ENCODE assay signal across 28 cellular contexts in genomic region chr1:43351421-43352350, GRCh38. TPM values are rescaled to one million over a fixed set of nuclear protein-coding genes. Genes with fewer than 3 reads are reported as not detected.
DNase-seq lines count a peak whose midpoint lies in the region; ATAC-seq, FAIRE-seq and TF ChIP-seq lines count a peak whose summit lies in the region.
"Had no signal": no experiment of that assay in that cellular context is flagged by ENCODE, and none has a peak within 500 bp of the region (broad histone marks: within the 10 kb centered on the region; RNA-seq: fewer than 3 reads in every experiment).

No MANE protein-coding gene starts in this region.

- TF ChIP-seq CTCF in activated CD8-positive, alpha-beta T cell treated with anti-CD3 and anti-CD28 coated beads for 36 hours (IDR thresholded peaks at IDR 0.05) = no peak
- no peak for TF ChIP-seq CTCF in pancreas (IDR thresholded peaks at IDR 0.05)

- H3K4me3 ChIP-seq in pancreas = no peak overlapping the region
- H3K4me3 ChIP-seq: HAP-1, SJSA1, spleen, uterus had no signal

- H3K9me3 Mint-ChIP-seq in activated CD8-positive, alpha-beta T cell treated with anti-CD3 and anti-CD28 coated beads for 36 hours = no peaks in the 10 kb centered on the region
- no peaks in the 10 kb centered on the region for H3K9me3 Mint-ChIP-seq in activated CD8-positive, alpha-beta T cell treated with anti-CD3 and anti-CD28 coated beads, Interleukin-2, amount 10 ng/mL, durations not matched to agents 7 days and 5 days (ENCODE audit: insufficient read depth)
- no peaks in the 10 kb centered on the region for H3K9me3 Mint-ChIP-seq in activated T-helper 17 cell treated with anti-CD3 and anti-CD28 coated beads, Interleukin-2, amount 50 U/mL, for 72 hours
- no peaks in the 10 kb centered on the region for H3K9me3 Mint-ChIP-seq in naive B cell
- H3K9me3 Mint-ChIP-seq: T-cell had no signal

- CTCF ChIA-PET in activated CD8-positive, alpha-beta T cell treated with anti-CD3 and anti-CD28 coated beads for 36 hours (lab: Charles Lee) = no interaction called here
- CTCF ChIA-PET in activated CD8-positive, alpha-beta T cell treated with anti-CD3 and anti-CD28 coated beads, Interleukin-2, amount 10 ng/mL, durations not matched to agents 7 days and 5 days (lab: Charles Lee) = interaction anchor here (0.8 kb wide), 1 partner anchor 17 kb away, joined by 4 read pairs; the partner anchor contains the start of gene ELOVL1

- H3K4me1 Mint-ChIP-seq in activated CD8-positive, alpha-beta T cell treated with anti-CD3 and anti-CD28 coated beads for 36 hours (ENCODE audit: low read depth) = peaks cover 10% of the 10 kb centered on the region
- peaks cover 17% of the 10 kb centered on the region for H3K4me1 Mint-ChIP-seq in activated CD8-positive, alpha-beta T cell treated with anti-CD3 and anti-CD28 coated beads, Interleukin-2, amount 10 ng/mL, durations not matched to agents 7 days and 5 days (ENCODE audit: low read depth)
- H3K4me1 Mint-ChIP-seq in activated T-helper 17 cell treated with anti-CD3 and anti-CD28 coated beads, Interleukin-2, amount 50 U/mL, for 72 hours = peaks cover 7% of the 10 kb centered on the region
- H3K4me1 Mint-ChIP-seq in naive B cell = peaks cover 7 to 19% (median 7%) of the 10 kb centered on the region in 3 donors

- H3K4me3 Mint-ChIP-seq in activated CD8-positive, alpha-beta T cell treated with anti-CD3 and anti-CD28 coated beads for 36 hours = no peak overlapping the region
- H3K4me3 Mint-ChIP-seq in activated CD8-positive, alpha-beta T cell treated with anti-CD3 and anti-CD28 coated beads, Interleukin-2, amount 10 ng/mL, durations not matched to agents 7 days and 5 days = no peak overlapping the region
- no peak overlapping the region for H3K4me3 Mint-ChIP-seq in activated T-helper 17 cell treated with anti-CD3 and anti-CD28 coated beads, Interleukin-2, amount 50 U/mL, for 72 hours
- peak overlapping the region in 1 of 8 donors; percentile 55 for H3K4me3 Mint-ChIP-seq in naive B cell
- H3K4me3 Mint-ChIP-seq: T-cell had no signal

- H3K27ac Mint-ChIP-seq in activated CD8-positive, alpha-beta T cell treated with anti-CD3 and anti-CD28 coated beads for 36 hours = peak overlapping the region; percentile 37
- H3K27ac Mint-ChIP-seq in activated CD8-positive, alpha-beta T cell treated with anti-CD3 and anti-CD28 coated beads, Interleukin-2, amount 10 ng/mL, durations not matched to agents 7 days and 5 days = no peak overlapping the region
- H3K27ac Mint-ChIP-seq in activated T-helper 17 cell treated with anti-CD3 and anti-CD28 coated beads, Interleukin-2, amount 50 U/mL, for 72 hours = peak overlapping the region; percentile 39
- H3K27ac Mint-ChIP-seq in naive B cell = peak overlapping the region in 4 of 6 donors; percentile 31 to 93 (median 83)

- H3K27ac ChIP-seq in substantia nigra (ENCODE audit: low read depth, low read length, poor library complexity, severe bottlenecking) (peak overlapping the region; percentile 37), pancreas (no peak overlapping the region)
- H3K27ac ChIP-seq: SJSA1, spleen, uterus had no signal

- no peak for DNase-seq in activated CD8-positive, alpha-beta T cell treated with anti-CD3 and anti-CD28 coated beads for 36 hours
- DNase-seq in activated CD8-positive, alpha-beta T cell treated with anti-CD3 and anti-CD28 coated beads, Interleukin-2, amount 10 ng/mL, durations not matched to agents 7 days and 5 days = no peak
- no peak for DNase-seq in naive B cell
- no peak for DNase-seq in substantia nigra (lab: John Stamatoyannopoulos, UW)
- DNase-seq in pancreas = no peak
- no peak for DNase-seq in stimulated activated CD4-positive, alpha-beta T cell treated with anti-CD3 and anti-CD28 coated beads, Interleukin-1b, Interleukin-23, amount 100 ng/mL, for 48 hours
- DNase-seq in NOMO-1 (lab: John Stamatoyannopoulos, UW; ENCODE audit: unreplicated experiment in 2 of 2) = no peak
- DNase-seq: activated CD4-positive, CD25-positive, alpha-beta regulatory T cell treated with anti-CD3 and anti-CD28 coated beads, Interleukin-2, amount 50 U/mL, for 72 hours; activated effector memory CD4-positive, alpha-beta T cell treated with anti-CD3 and anti-CD28 coated beads, Interleukin-2, amount 50 U/mL, for 16 hours; kidney; NCI-H1092 treated with DMSO at 0.1 percent for 48 hours; NCI-H187 treated with DMSO at 0.1 percent for 48 hours; NCI-H526 treated with DMSO at 0.1 percent for 48 hours; right cardiac atrium; spleen; stimulated activated CD4-positive, alpha-beta T cell treated with anti-CD3 and anti-CD28 coated beads, Interleukin-2, amount 100 ng/mL, for 48 hours; T-cell; uterus had no signal

- WGBS in pancreas, 2 donors = 85 to 92% methylated on average over 10 of the region's 10 CpGs

- H3K36me3 Mint-ChIP-seq in activated CD8-positive, alpha-beta T cell treated with anti-CD3 and anti-CD28 coated beads for 36 hours (ENCODE audit: low read depth) = no peaks in the 10 kb centered on the region
- H3K36me3 Mint-ChIP-seq in activated CD8-positive, alpha-beta T cell treated with anti-CD3 and anti-CD28 coated beads, Interleukin-2, amount 10 ng/mL, durations not matched to agents 7 days and 5 days (ENCODE audit: low read depth) = peaks cover 7% of the 10 kb centered on the region
- H3K36me3 Mint-ChIP-seq in activated T-helper 17 cell treated with anti-CD3 and anti-CD28 coated beads, Interleukin-2, amount 50 U/mL, for 72 hours (ENCODE audit: low read depth) = no peaks in the 10 kb centered on the region
- H3K36me3 Mint-ChIP-seq in naive B cell = no peaks in the 10 kb centered on the region

- no peaks in the 10 kb centered on the region for H3K36me3 ChIP-seq in pancreas
- H3K36me3 ChIP-seq: HAP-1, SJSA1, uterus had no signal

- POLR2A ChIA-PET in activated CD8-positive, alpha-beta T cell treated with anti-CD3 and anti-CD28 coated beads for 36 hours (lab: Charles Lee) = interaction anchor here (1.4 kb wide), 1 partner anchor 15 kb away, joined by 4 read pairs; no protein-coding TSS in a partner anchor
- POLR2A ChIA-PET in activated CD8-positive, alpha-beta T cell treated with anti-CD3 and anti-CD28 coated beads, Interleukin-2, amount 10 ng/mL, durations not matched to agents 7 days and 5 days (lab: Charles Lee) = no interaction called here

- no peaks in the 10 kb centered on the region for H3K27me3 ChIP-seq in pancreas
- H3K27me3 ChIP-seq: SJSA1, spleen, uterus had no signal

- ATAC-seq in activated CD8-positive, alpha-beta T cell treated with anti-CD3 and anti-CD28 coated beads for 36 hours = no peak
- no peak for ATAC-seq in activated CD8-positive, alpha-beta T cell treated with anti-CD3 and anti-CD28 coated beads, Interleukin-2, amount 10 ng/mL, durations not matched to agents 7 days and 5 days
- no peak for ATAC-seq in activated T-helper 17 cell treated with anti-CD3 and anti-CD28 coated beads, Interleukin-2, amount 50 U/mL, for 72 hours (replicated peaks)
- ATAC-seq in naive B cell (ENCODE audit: low read depth in 2 of 2) = no peak
- ATAC-seq in pancreas = no peak
- ATAC-seq: right cardiac atrium, T-cell had no signal

- H3K27me3 Mint-ChIP-seq in activated CD8-positive, alpha-beta T cell treated with anti-CD3 and anti-CD28 coated beads for 36 hours = no peaks in the 10 kb centered on the region
- no peaks in the 10 kb centered on the region for H3K27me3 Mint-ChIP-seq in activated CD8-positive, alpha-beta T cell treated with anti-CD3 and anti-CD28 coated beads, Interleukin-2, amount 10 ng/mL, durations not matched to agents 7 days and 5 days (ENCODE audit: low read depth)
- H3K27me3 Mint-ChIP-seq in activated T-helper 17 cell treated with anti-CD3 and anti-CD28 coated beads, Interleukin-2, amount 50 U/mL, for 72 hours = no peaks in the 10 kb centered on the region
- H3K27me3 Mint-ChIP-seq in naive B cell = no peaks in the 10 kb centered on the region
- H3K27me3 Mint-ChIP-seq: T-cell had no signal

- FAIRE-seq in pancreas (lab: Jason Lieb, UNC) = no peak
- FAIRE-seq: A204.1, endothelial cell of umbilical vein, kidney, TTC549 had no signal

- intact Hi-C loops in activated CD8-positive, alpha-beta T cell treated with anti-CD3 and anti-CD28 coated beads for 36 hours (cut with micrococcal nuclease) = no loop called here
- intact Hi-C loops in pancreas (cut with DNase I) = no loop called here

- peaks cover 0 to 10% (median 0%) of the 10 kb centered on the region in 3 donors for H3K4me1 ChIP-seq in pancreas
- H3K4me1 ChIP-seq: HAP-1, uterus had no signal

- no peaks in the 10 kb centered on the region for H3K9me3 ChIP-seq in pancreas
- H3K9me3 ChIP-seq: HAP-1, SJSA1, spleen, uterus had no signal

RNA-seq across cellular contexts. Expression of gene CDC20, which starts 7.1 kb away (rescaled TPM):
- 100 to 1,000 TPM; 160 to 167 TPM for total RNA-seq in activated CD8-positive, alpha-beta T cell treated with anti-CD3 and anti-CD28 coated beads for 36 hours
- 100 to 1,000 TPM; 214 to 232 TPM for total RNA-seq in activated CD8-positive, alpha-beta T cell treated with anti-CD3 and anti-CD28 coated beads, Interleukin-2, amount 10 ng/mL, durations not matched to agents 7 days and 5 days
- total RNA-seq in activated T-helper 17 cell treated with anti-CD3 and anti-CD28 coated beads, Interleukin-2, amount 50 U/mL, for 72 hours = 100 to 1,000 TPM; 127 to 199 TPM
- polyA plus RNA-seq in naive B cell (ENCODE audit: low read depth in 6 of 6) = under 1 TPM in 2 of 6 donors, not detected in 4; 0.16 to 0.28 TPM
- total RNA-seq in pancreas = 1 to 10 TPM in 3 of 6 donors, under 1 TPM in 3; 0.12 to 1.8 (median 0.80) TPM
- under 1 TPM; 0.23 to 0.61 TPM for polyA plus RNA-seq in pancreas

RNA-seq across cellular contexts. Expression of gene MPL, which starts 14.1 kb away (rescaled TPM):
- not detected for total RNA-seq in activated CD8-positive, alpha-beta T cell treated with anti-CD3 and anti-CD28 coated beads for 36 hours
- total RNA-seq in activated CD8-positive, alpha-beta T cell treated with anti-CD3 and anti-CD28 coated beads, Interleukin-2, amount 10 ng/mL, durations not matched to agents 7 days and 5 days = not detected
- not detected for total RNA-seq in activated T-helper 17 cell treated with anti-CD3 and anti-CD28 coated beads, Interleukin-2, amount 50 U/mL, for 72 hours
- polyA plus RNA-seq in naive B cell (ENCODE audit: low read depth in 6 of 6) (under 1 TPM in 1 of 6 donors, not detected in 5; 0.32 TPM), pancreas (under 1 TPM; 0.08 to 0.09 TPM)
- under 1 TPM in 4 of 6 donors, not detected in 2; 0.12 to 0.43 (median 0.19) TPM for total RNA-seq in pancreas
- total RNA-seq: glomerular endothelial cell, M059J, SJSA1, temporal lobe had no signal
- polyA plus RNA-seq: neural cell, spleen had no signal

RNA-seq across cellular contexts. Expression of gene ELOVL1, which starts 16.1 kb away (rescaled TPM):
- total RNA-seq in activated CD8-positive, alpha-beta T cell treated with anti-CD3 and anti-CD28 coated beads for 36 hours = 10 to 100 TPM; 45.4 to 49.2 TPM
- total RNA-seq in activated CD8-positive, alpha-beta T cell treated with anti-CD3 and anti-CD28 coated beads, Interleukin-2, amount 10 ng/mL, durations not matched to agents 7 days and 5 days = 10 to 100 TPM; 69.6 to 71.0 TPM
- total RNA-seq in activated T-helper 17 cell treated with anti-CD3 and anti-CD28 coated beads, Interleukin-2, amount 50 U/mL, for 72 hours = 10 to 100 TPM; 53.4 to 73.7 TPM
- polyA plus RNA-seq in naive B cell (ENCODE audit: low read depth in 6 of 6) (10 to 100 TPM; 55.8 to 91.0 (median 69.4) TPM), pancreas (10 to 100 TPM; 32.2 to 43.5 TPM)
- 10 to 100 TPM; 22.8 to 44.9 (median 29.5) TPM for total RNA-seq in pancreas

RNA-seq across cellular contexts. Expression of gene MED8, which starts 37.9 kb away (rescaled TPM):
- 10 to 100 TPM; 33.5 to 34.5 TPM for total RNA-seq in activated CD8-positive, alpha-beta T cell treated with anti-CD3 and anti-CD28 coated beads for 36 hours
- 10 to 100 TPM; 33.1 to 35.1 TPM for total RNA-seq in activated CD8-positive, alpha-beta T cell treated with anti-CD3 and anti-CD28 coated beads, Interleukin-2, amount 10 ng/mL, durations not matched to agents 7 days and 5 days
- 10 to 100 TPM; 34.1 to 39.4 TPM for total RNA-seq in activated T-helper 17 cell treated with anti-CD3 and anti-CD28 coated beads, Interleukin-2, amount 50 U/mL, for 72 hours
- polyA plus RNA-seq in naive B cell (ENCODE audit: low read depth in 6 of 6) (10 to 100 TPM; 22.4 to 40.5 (median 33.2) TPM), pancreas (10 to 100 TPM; 15.3 to 24.8 TPM)
- 10 to 100 TPM; 13.5 to 22.6 (median 16.6) TPM for total RNA-seq in pancreas

RNA-seq across cellular contexts. Expression of gene SZT2, which starts 38.0 kb away (rescaled TPM):
- total RNA-seq in activated CD8-positive, alpha-beta T cell treated with anti-CD3 and anti-CD28 coated beads for 36 hours = 10 to 100 TPM; 30.1 to 33.3 TPM
- 10 to 100 TPM; 57.2 to 58.3 TPM for total RNA-seq in activated CD8-positive, alpha-beta T cell treated with anti-CD3 and anti-CD28 coated beads, Interleukin-2, amount 10 ng/mL, durations not matched to agents 7 days and 5 days
- 10 to 100 TPM; 53.4 to 59.3 TPM for total RNA-seq in activated T-helper 17 cell treated with anti-CD3 and anti-CD28 coated beads, Interleukin-2, amount 50 U/mL, for 72 hours
- polyA plus RNA-seq in naive B cell (ENCODE audit: low read depth in 6 of 6) = 10 to 100 TPM in 1 of 6 donors, 1 to 10 TPM in 4, under 1 TPM in 1; 0.77 to 11.6 (median 6.3) TPM
- total RNA-seq in pancreas = 10 to 100 TPM; 18.5 to 30.8 (median 23.4) TPM
- 10 to 100 TPM; 23.4 to 54.9 TPM for polyA plus RNA-seq in pancreas

Comparison
In these comparisons a context has a peak if more than half of its experiments do, and no peak if none do; other contexts are left out.
1. RNA of gene CDC20, which starts 7.1 kb away (total RNA-seq): 214 to 232 TPM in activated CD8-positive, alpha-beta T cell treated with anti-CD3 and anti-CD28 coated beads, Interleukin-2, amount 10 ng/mL, durations not matched to agents 7 days and 5 days, 127 to 199 TPM in activated T-helper 17 cell treated with anti-CD3 and anti-CD28 coated beads, Interleukin-2, amount 50 U/mL, for 72 hours and 160 to 167 TPM in activated CD8-positive, alpha-beta T cell treated with anti-CD3 and anti-CD28 coated beads for 36 hours; 0.12 to 1.8 TPM in pancreas; every median in the first group is over 10 times any median in the second.